Comparison of ENCODE assay signal across 1 cellular context in genomic region chr10:34537629-34538231, GRCh38.
TF ChIP-seq lines count a peak whose summit lies in the region.

No MANE protein-coding gene starts in this region.

TF ChIP-seq in GM12878, 131 proteins besides CTCF, POLR2A, EP300 and RAD21 (continued from another document and continues in another):
- peak; percentile 30 for TF ChIP-seq KLF5 (IDR thresholded peaks at IDR 0.05; ENCODE audit: partially characterized antibody)
- TF ChIP-seq CREM (IDR thresholded peaks at IDR 0.05; ENCODE audit: low read depth): no peak
- TF ChIP-seq SMAD5 (IDR thresholded peaks at IDR 0.05; ENCODE audit: low read depth): no peak
- TF ChIP-seq, protein P1, sequence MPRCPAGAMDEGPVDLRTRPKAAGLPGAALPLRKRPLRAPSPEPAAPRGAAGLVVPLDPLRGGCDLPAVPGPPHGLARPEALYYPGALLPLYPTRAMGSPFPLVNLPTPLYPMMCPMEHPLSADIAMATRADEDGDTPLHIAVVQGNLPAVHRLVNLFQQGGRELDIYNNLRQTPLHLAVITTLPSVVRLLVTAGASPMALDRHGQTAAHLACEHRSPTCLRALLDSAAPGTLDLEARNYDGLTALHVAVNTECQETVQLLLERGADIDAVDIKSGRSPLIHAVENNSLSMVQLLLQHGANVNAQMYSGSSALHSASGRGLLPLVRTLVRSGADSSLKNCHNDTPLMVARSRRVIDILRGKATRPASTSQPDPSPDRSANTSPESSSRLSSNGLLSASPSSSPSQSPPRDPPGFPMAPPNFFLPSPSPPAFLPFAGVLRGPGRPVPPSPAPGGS (IDR thresholded peaks at IDR 0.05; ENCODE audit: borderline replicate concordance, insufficient read depth, low read depth, low read length, poor library complexity, severe bottlenecking): no peak
- peak; percentile 76; the same call in 1 of the 2 replicates for TF ChIP-seq NBN (IDR thresholded peaks at IDR 0.05)
- no peak for TF ChIP-seq MYC (IDR thresholded peaks at IDR 0.05; ENCODE audit: insufficient read depth, insufficient read length, insufficient replicate concordance, low read length, severe bottlenecking)
- TF ChIP-seq BRCA1 (IDR thresholded peaks at IDR 0.05; ENCODE audit: low read depth, low read length): no peak
- no peak for TF ChIP-seq FOXM1 (IDR thresholded peaks at IDR 0.05; ENCODE audit: low read depth, low read length)
- TF ChIP-seq NR2F1 (conservative IDR thresholded peaks at IDR 0.05): no peak
- TF ChIP-seq USF1 (IDR thresholded peaks at IDR 0.05; ENCODE audit: borderline replicate concordance, extremely low read length, insufficient read depth, low read depth, low read length): no peak
- no peak for TF ChIP-seq NFYA (IDR thresholded peaks at IDR 0.05; ENCODE audit: borderline replicate concordance, low read depth, low read length)
- TF ChIP-seq, protein P2, sequence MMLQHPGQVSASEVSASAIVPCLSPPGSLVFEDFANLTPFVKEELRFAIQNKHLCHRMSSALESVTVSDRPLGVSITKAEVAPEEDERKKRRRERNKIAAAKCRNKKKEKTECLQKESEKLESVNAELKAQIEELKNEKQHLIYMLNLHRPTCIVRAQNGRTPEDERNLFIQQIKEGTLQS (IDR thresholded peaks at IDR 0.05; ENCODE audit: borderline replicate concordance, extremely low read depth, low read depth, low read length): no peak
- peak; percentile 57; the same call in 1 of the 2 replicates for TF ChIP-seq IKZF1 (conservative IDR thresholded peaks at IDR 0.05)
- TF ChIP-seq, protein P3, sequence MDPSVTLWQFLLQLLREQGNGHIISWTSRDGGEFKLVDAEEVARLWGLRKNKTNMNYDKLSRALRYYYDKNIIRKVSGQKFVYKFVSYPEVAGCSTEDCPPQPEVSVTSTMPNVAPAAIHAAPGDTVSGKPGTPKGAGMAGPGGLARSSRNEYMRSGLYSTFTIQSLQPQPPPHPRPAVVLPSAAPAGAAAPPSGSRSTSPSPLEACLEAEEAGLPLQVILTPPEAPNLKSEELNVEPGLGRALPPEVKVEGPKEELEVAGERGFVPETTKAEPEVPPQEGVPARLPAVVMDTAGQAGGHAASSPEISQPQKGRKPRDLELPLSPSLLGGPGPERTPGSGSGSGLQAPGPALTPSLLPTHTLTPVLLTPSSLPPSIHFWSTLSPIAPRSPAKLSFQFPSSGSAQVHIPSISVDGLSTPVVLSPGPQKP (IDR thresholded peaks at IDR 0.05; ENCODE audit: low read depth, low read length): no peak
- TF ChIP-seq YBX1 (IDR thresholded peaks at IDR 0.05): no peak
- no peak for TF ChIP-seq STAT3 (IDR thresholded peaks at IDR 0.05; ENCODE audit: low read depth, low read length)
- TF ChIP-seq, protein P4, sequence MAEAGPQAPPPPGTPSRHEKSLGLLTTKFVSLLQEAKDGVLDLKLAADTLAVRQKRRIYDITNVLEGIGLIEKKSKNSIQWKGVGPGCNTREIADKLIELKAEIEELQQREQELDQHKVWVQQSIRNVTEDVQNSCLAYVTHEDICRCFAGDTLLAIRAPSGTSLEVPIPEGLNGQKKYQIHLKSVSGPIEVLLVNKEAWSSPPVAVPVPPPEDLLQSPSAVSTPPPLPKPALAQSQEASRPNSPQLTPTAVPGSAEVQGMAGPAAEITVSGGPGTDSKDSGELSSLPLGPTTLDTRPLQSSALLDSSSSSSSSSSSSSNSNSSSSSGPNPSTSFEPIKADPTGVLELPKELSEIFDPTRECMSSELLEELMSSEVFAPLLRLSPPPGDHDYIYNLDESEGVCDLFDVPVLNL (IDR thresholded peaks at IDR 0.05; ENCODE audit: low read depth, low read length): no peak
- TF ChIP-seq RELB (IDR thresholded peaks at IDR 0.05; ENCODE audit: low read depth): peak; percentile 81
- no peak for TF ChIP-seq E2F8 (IDR thresholded peaks at IDR 0.05; ENCODE audit: low read depth, partially characterized antibody)
- TF ChIP-seq ZNF274 (IDR thresholded peaks at IDR 0.05; ENCODE audit: insufficient read depth, insufficient read length): no peak
- TF ChIP-seq KDM1A (IDR thresholded peaks at IDR 0.05; ENCODE audit: borderline replicate concordance): no peak
- no peak for TF ChIP-seq EED (IDR thresholded peaks at IDR 0.05; ENCODE audit: low read depth)
- TF ChIP-seq ZNF384 (IDR thresholded peaks at IDR 0.05; ENCODE audit: borderline replicate concordance, low read depth, low read length): no peak; the same call in 1 of the 2 replicates
- TF ChIP-seq GABPA (IDR thresholded peaks at IDR 0.05; ENCODE audit: low read depth): no peak
- 0 out of 2 replicates have a peak, but pooled peaks have one; percentile 9 for TF ChIP-seq ZNF207 (IDR thresholded peaks at IDR 0.05; ENCODE audit: borderline replicate concordance)
- no peak for TF ChIP-seq SREBF2 (IDR thresholded peaks at IDR 0.05; ENCODE audit: low read length)
- TF ChIP-seq POLR2AphosphoS2 (IDR thresholded peaks at IDR 0.05; ENCODE audit: low read depth, low read length): no peak
- TF ChIP-seq RUNX3 (IDR thresholded peaks at IDR 0.05; ENCODE audit: low read length): peak; percentile 82
- TF ChIP-seq BACH1 (IDR thresholded peaks at IDR 0.05; ENCODE audit: borderline replicate concordance): peak; percentile 61; the same call in 1 of the 2 replicates
- no peak for TF ChIP-seq ZNF622 (IDR thresholded peaks at IDR 0.05)
- peak; percentile 73; the same call in 1 of the 2 replicates for TF ChIP-seq BCL11A (IDR thresholded peaks at IDR 0.05; ENCODE audit: low read depth, low read length)
- peak; percentile 89 for TF ChIP-seq IKZF2 (IDR thresholded peaks at IDR 0.05)
- no peak for TF ChIP-seq SMARCA5 (IDR thresholded peaks at IDR 0.05)
- no peak for TF ChIP-seq RCOR1 (conservative IDR thresholded peaks at IDR 0.05; ENCODE audit: low read depth, low read length)
- peak; percentile 20; the same call in 1 of the 2 replicates for TF ChIP-seq CHD2 (IDR thresholded peaks at IDR 0.05; ENCODE audit: borderline replicate concordance, low read depth, low read length)
- no peak for TF ChIP-seq ZNF687 (IDR thresholded peaks at IDR 0.05)
- no peak for TF ChIP-seq SRF (IDR thresholded peaks at IDR 0.05; ENCODE audit: low read depth in 2 of 2, low read length in 2 of 2)
- no peak for TF ChIP-seq CREB1 (IDR thresholded peaks at IDR 0.05; ENCODE audit: low read depth)
- peak; percentile 82 for TF ChIP-seq FOXK2 (IDR thresholded peaks at IDR 0.05)
- peak; percentile 54; the same call in 1 of the 2 replicates for TF ChIP-seq BMI1 (IDR thresholded peaks at IDR 0.05; ENCODE audit: borderline replicate concordance)
- no peak for TF ChIP-seq SUZ12 (IDR thresholded peaks at IDR 0.05; ENCODE audit: unreplicated experiment)
- no peak for TF ChIP-seq E4F1 (IDR thresholded peaks at IDR 0.05; ENCODE audit: borderline replicate concordance, partially characterized antibody)
- TF ChIP-seq SUPT20H (IDR thresholded peaks at IDR 0.05; ENCODE audit: borderline replicate concordance, control insufficient read depth, low read depth, low read length): no peak
- TF ChIP-seq CBFB (IDR thresholded peaks at IDR 0.05; ENCODE audit: low read depth): no peak
- TF ChIP-seq, protein P5, sequence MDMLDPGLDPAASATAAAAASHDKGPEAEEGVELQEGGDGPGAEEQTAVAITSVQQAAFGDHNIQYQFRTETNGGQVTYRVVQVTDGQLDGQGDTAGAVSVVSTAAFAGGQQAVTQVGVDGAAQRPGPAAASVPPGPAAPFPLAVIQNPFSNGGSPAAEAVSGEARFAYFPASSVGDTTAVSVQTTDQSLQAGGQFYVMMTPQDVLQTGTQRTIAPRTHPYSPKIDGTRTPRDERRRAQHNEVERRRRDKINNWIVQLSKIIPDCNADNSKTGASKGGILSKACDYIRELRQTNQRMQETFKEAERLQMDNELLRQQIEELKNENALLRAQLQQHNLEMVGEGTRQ (IDR thresholded peaks at IDR 0.05; ENCODE audit: borderline replicate concordance, low read depth, low read length): no peak
- TF ChIP-seq FOS (IDR thresholded peaks at IDR 0.05; ENCODE audit: borderline replicate concordance, extremely low read depth, insufficient read length): no peak
- TF ChIP-seq CBX5 (IDR thresholded peaks at IDR 0.05; ENCODE audit: low read depth): no peak
- no peak for TF ChIP-seq JUND (IDR thresholded peaks at IDR 0.05; ENCODE audit: low read depth, low read length)
- no peak for TF ChIP-seq SPI1 (IDR thresholded peaks at IDR 0.05; ENCODE audit: borderline replicate concordance, insufficient read depth, low read depth, low read length)
- TF ChIP-seq YY1 (IDR thresholded peaks at IDR 0.05; ENCODE audit: low read depth, low read length): no peak
- no peak for TF ChIP-seq PML (IDR thresholded peaks at IDR 0.05; ENCODE audit: low read length)
- no peak for TF ChIP-seq CEBPB (IDR thresholded peaks at IDR 0.05; ENCODE audit: borderline replicate concordance in 1 of 2, low read depth in 2 of 2, low read length in 2 of 2)
- TF ChIP-seq ZSCAN29 (IDR thresholded peaks at IDR 0.05): no peak; the same call in 1 of the 2 replicates
- TF ChIP-seq ZZZ3 (IDR thresholded peaks at IDR 0.05; ENCODE audit: control insufficient read depth, insufficient read length, low read depth): no peak
